In the genomic region with DNA sequence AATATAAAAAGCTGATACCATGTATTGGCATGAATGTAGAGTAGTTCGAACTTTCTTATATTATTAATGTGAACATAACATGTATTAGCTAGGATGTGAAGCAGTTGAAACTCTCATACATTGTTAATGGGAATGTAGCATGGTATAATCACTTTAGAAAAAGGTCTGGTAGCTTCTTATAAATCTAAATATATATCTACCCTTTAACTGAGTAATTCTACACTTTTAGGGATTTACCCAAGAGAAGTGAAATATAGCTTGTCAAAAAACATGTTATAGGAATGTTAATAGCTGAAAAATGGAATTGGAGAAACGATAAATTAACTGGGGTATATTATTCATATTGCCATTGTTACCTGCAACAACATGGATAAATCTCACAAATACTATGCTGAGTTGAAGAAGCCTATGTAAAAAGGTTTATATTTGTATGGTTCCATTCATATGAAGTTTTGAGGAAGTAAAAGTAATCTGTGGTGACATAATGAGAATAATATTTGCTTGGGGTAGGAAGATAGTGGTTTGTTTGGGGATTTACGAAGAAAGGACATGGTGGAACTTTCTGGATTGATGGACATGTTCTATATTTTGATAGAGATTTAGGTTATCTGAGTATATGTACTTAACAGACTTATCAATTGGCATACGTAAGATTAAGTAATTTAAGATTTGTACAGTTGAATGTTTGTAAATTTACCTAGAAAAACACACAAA, we compare ENCODE assay signal across 18 cellular contexts.
"Had no signal": no experiment of that assay in that cellular context is flagged by ENCODE, and none has a peak within 500 bp of the region (broad histone marks: within the 10 kb centered on the region; RNA-seq: fewer than 3 reads in every experiment).

No MANE protein-coding gene starts in this region.

- H3K27ac Mint-ChIP-seq: activated CD4-positive, alpha-beta memory T cell treated with anti-CD3 and anti-CD28 coated beads for 36 hours; activated CD8-positive, alpha-beta memory T cell treated with anti-CD3 and anti-CD28 coated beads, Interleukin-2, amount 10 ng/mL, durations not matched to agents 7 days and 5 days; activated naive CD8-positive, alpha-beta T cell treated with anti-CD3 and anti-CD28 coated beads for 36 hours; activated T-helper 17 cell treated with anti-CD3 and anti-CD28 coated beads, Interleukin-2, amount 50 U/mL, for 72 hours; immature natural killer cell had no signal

- H3K4me1 Mint-ChIP-seq: activated CD8-positive, alpha-beta memory T cell treated with anti-CD3 and anti-CD28 coated beads, Interleukin-2, amount 10 ng/mL, durations not matched to agents 7 days and 5 days; activated naive CD8-positive, alpha-beta T cell treated with anti-CD3 and anti-CD28 coated beads for 36 hours; activated T-helper 17 cell treated with anti-CD3 and anti-CD28 coated beads, Interleukin-2, amount 50 U/mL, for 72 hours; immature natural killer cell had no signal

- H3K9me3 Mint-ChIP-seq: activated CD4-positive, alpha-beta memory T cell treated with anti-CD3 and anti-CD28 coated beads for 36 hours; activated naive CD8-positive, alpha-beta T cell treated with anti-CD3 and anti-CD28 coated beads for 36 hours; activated T-helper 17 cell treated with anti-CD3 and anti-CD28 coated beads, Interleukin-2, amount 50 U/mL, for 72 hours; immature natural killer cell had no signal

- H3K36me3 Mint-ChIP-seq: activated CD4-positive, alpha-beta memory T cell treated with anti-CD3 and anti-CD28 coated beads for 36 hours; activated CD8-positive, alpha-beta memory T cell treated with anti-CD3 and anti-CD28 coated beads, Interleukin-2, amount 10 ng/mL, durations not matched to agents 7 days and 5 days; activated naive CD8-positive, alpha-beta T cell treated with anti-CD3 and anti-CD28 coated beads for 36 hours had no signal

- ATAC-seq: activated CD8-positive, alpha-beta memory T cell treated with anti-CD3 and anti-CD28 coated beads, Interleukin-2, amount 10 ng/mL, durations not matched to agents 7 days and 5 days; activated T-helper 17 cell treated with anti-CD3 and anti-CD28 coated beads, Interleukin-2, amount 50 U/mL, for 72 hours had no signal

- H3K27me3 Mint-ChIP-seq: activated CD4-positive, alpha-beta memory T cell treated with anti-CD3 and anti-CD28 coated beads for 36 hours; activated CD8-positive, alpha-beta memory T cell treated with anti-CD3 and anti-CD28 coated beads, Interleukin-2, amount 10 ng/mL, durations not matched to agents 7 days and 5 days; activated naive CD8-positive, alpha-beta T cell treated with anti-CD3 and anti-CD28 coated beads for 36 hours; activated T-helper 17 cell treated with anti-CD3 and anti-CD28 coated beads, Interleukin-2, amount 50 U/mL, for 72 hours had no signal

- DNase-seq: activated CD4-positive, alpha-beta memory T cell treated with anti-CD3 and anti-CD28 coated beads for 36 hours; activated CD8-positive, alpha-beta memory T cell treated with anti-CD3 and anti-CD28 coated beads, Interleukin-2, amount 10 ng/mL, durations not matched to agents 7 days and 5 days; activated naive CD4-positive, alpha-beta T cell; activated naive CD8-positive, alpha-beta T cell treated with anti-CD3 and anti-CD28 coated beads for 36 hours; activated T-cell treated with anti-CD3 and anti-CD28 coated beads, Interleukin-2, amount 50 U/mL, for 1 hour; amniotic stem cell; immature natural killer cell; kidney glomerular epithelial cell; left ventricle myocardium inferior; mammary epithelial cell; occipital lobe; posterior cingulate gyrus; sigmoid colon; stimulated activated CD4-positive, alpha-beta T cell treated with anti-CD3 and anti-CD28 coated beads, Interleukin-4, amount 100 ng/mL, for 24 hours; stimulated activated naive CD4-positive, alpha-beta T cell treated with Interleukin-2 at 50 U/mL for 16 hours; thyroid gland; WERI-Rb-1 had no signal

- H3K4me3 Mint-ChIP-seq: activated CD4-positive, alpha-beta memory T cell treated with anti-CD3 and anti-CD28 coated beads for 36 hours; activated CD8-positive, alpha-beta memory T cell treated with anti-CD3 and anti-CD28 coated beads, Interleukin-2, amount 10 ng/mL, durations not matched to agents 7 days and 5 days; activated naive CD8-positive, alpha-beta T cell treated with anti-CD3 and anti-CD28 coated beads for 36 hours; activated T-helper 17 cell treated with anti-CD3 and anti-CD28 coated beads, Interleukin-2, amount 50 U/mL, for 72 hours; immature natural killer cell had no signal
